ENCODE assay signal across 10 cellular contexts in the genomic region with DNA sequence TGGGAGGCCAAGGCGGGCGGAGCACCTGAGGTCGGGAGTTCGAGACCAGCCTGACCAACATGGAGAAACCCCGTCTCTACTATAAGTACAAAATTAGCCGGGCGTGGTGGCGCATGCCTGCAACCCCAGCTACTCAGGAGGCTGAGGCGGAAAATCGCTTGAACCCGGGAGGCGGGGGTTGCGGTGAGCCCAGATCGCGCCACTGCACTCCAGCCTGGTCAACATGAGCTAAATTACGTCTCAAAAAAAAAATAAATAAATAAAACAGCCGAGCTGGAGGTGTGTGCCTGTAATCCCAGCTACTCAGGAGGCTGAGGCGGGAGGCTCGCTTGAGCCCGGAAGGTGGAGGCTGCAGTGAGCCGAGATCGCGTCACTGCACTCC. TPM values are rescaled to one million over a fixed set of nuclear protein-coding genes. Genes with fewer than 3 reads are reported as not detected.
DNase-seq lines count a peak whose midpoint lies in the region; ATAC-seq, FAIRE-seq and TF ChIP-seq lines count a peak whose summit lies in the region.
"Not testable (repeated sequence)": the region's sequence is repeated elsewhere in the genome, so short reads cannot be mapped to it uniquely, and the experiment has no call there.
"Had no signal": no experiment of that assay in that cellular context is flagged by ENCODE, and none has a peak within 500 bp of the region (broad histone marks: within the 10 kb centered on the region; RNA-seq: fewer than 3 reads in every experiment).

No MANE protein-coding gene starts in this region.

- H3K27ac ChIP-seq in A549, result peak overlapping the region; percentile 74 to 88
- peak overlapping the region; percentile 89 for H3K27ac ChIP-seq in RWPE1
- peak overlapping the region; percentile 60 to 98 (median 93) for H3K27ac ChIP-seq in dorsolateral prefrontal cortex
- H3K27ac ChIP-seq in hepatocyte, result peak overlapping the region; percentile 97
- peak overlapping the region; percentile 88 for H3K27ac ChIP-seq in muscle layer of duodenum (ENCODE audit: low read length)
- peak overlapping the region; percentile 94 for H3K27ac ChIP-seq in skeletal muscle tissue (ENCODE audit: low read depth, low read length)

- peak overlapping the region; percentile 97 for H3K27ac Mint-ChIP-seq in activated naive CD4-positive, alpha-beta T cell treated with anti-CD3 and anti-CD28 coated beads, Interleukin-2, amount 50 U/mL, for 24 hours

- TF ChIP-seq EP300 in A549 (IDR thresholded peaks at IDR 0.05), result not testable (repeated sequence)

- intact Hi-C loops in dorsolateral prefrontal cortex (cut with DNase I), result loop anchor here (1.0 to 5.0 kb wide), 4 partner anchors 70 to 201 kb away; partner anchors contain the start of gene ADCY9 (in 2 of the 2)

- not testable (repeated sequence) for H3K36me3 ChIP-seq in H7 (replicated peaks; ENCODE audit: control insufficient read depth, insufficient read depth, low read length); hepatocyte (replicated peaks; ENCODE audit: insufficient read depth, low read depth); muscle layer of duodenum (ENCODE audit: control insufficient read depth in 1 of 2, insufficient read depth in 2 of 2, low read length in 2 of 2); skeletal muscle tissue (ENCODE audit: control insufficient read depth in 3 of 3, insufficient read depth in 3 of 3, low read length in 3 of 3)

- not testable (repeated sequence) for H3K27me3 ChIP-seq in H7 (ENCODE audit: control insufficient read depth, insufficient read depth, low read length); dorsolateral prefrontal cortex; hepatocyte; muscle layer of duodenum (ENCODE audit: low read depth, low read length); skeletal muscle tissue (ENCODE audit: control insufficient read depth in 3 of 3, insufficient read depth in 3 of 3, low read length in 3 of 3)

- POLR2A ChIA-PET in A549 (lab: Yijun Ruan, JAX) (interaction anchor here (0.6 to 2.6 kb wide), 25 partner anchors 7 to 401 kb away, joined by 3 to 25 read pairs (median 5); partner anchors contain the start of genes ADCY9, GLIS2 and TFAP4), RWPE1 (lab: Yijun Ruan, JAX; ENCODE audit: low non-redundant PET) (interaction anchor here (0.8 to 1.6 kb wide), 3 partner anchors 19 to 70 kb away, joined by 4 to 10 read pairs (median 4); no protein-coding TSS in a partner anchor)

- not testable (repeated sequence) for H3K9me3 ChIP-seq in A549; hepatocyte (ENCODE audit: low read depth); muscle layer of duodenum (ENCODE audit: control insufficient read depth in 1 of 2, low read length in 2 of 2); skeletal muscle tissue (ENCODE audit: control insufficient read depth in 3 of 3, low read length in 3 of 3)

- H3K4me3 ChIP-seq in A549 (peak overlapping the region; percentile 49), H7 (ENCODE audit: insufficient read depth, low read depth, low read length) (peak overlapping the region; percentile 60), dorsolateral prefrontal cortex (peak overlapping the region; percentile 55 to 91 (median 78)), hepatocyte (peak overlapping the region; percentile 36), muscle layer of duodenum (ENCODE audit: low read depth in 1 of 2, low read length in 2 of 2) (peak overlapping the region; percentile 62 to 63), skeletal muscle tissue (ENCODE audit: low read length in 3 of 3) (peak overlapping the region; percentile 75 to 81 (median 79))

- not testable (repeated sequence) for H3K27me3 Mint-ChIP-seq in activated naive CD4-positive, alpha-beta T cell treated with anti-CD3 and anti-CD28 coated beads, Interleukin-2, amount 50 U/mL, for 24 hours

- H3K79me2 ChIP-seq in hepatocyte, result not testable (repeated sequence)

- not testable (repeated sequence) for H3K4me1 ChIP-seq in A549; hepatocyte (ENCODE audit: insufficient read depth); muscle layer of duodenum (ENCODE audit: control insufficient read depth in 1 of 2, insufficient read depth in 2 of 2, low read length in 2 of 2)
- peaks cover 10 to 18% (median 16%) of the 10 kb centered on the region in 3 donors for H3K4me1 ChIP-seq in skeletal muscle tissue (ENCODE audit: control insufficient read depth in 3 of 3, insufficient read depth in 3 of 3, low read length in 3 of 3)

- not testable (repeated sequence) for ATAC-seq in A549

- peak overlapping the region; percentile 96 for H3K4me3 Mint-ChIP-seq in activated naive CD4-positive, alpha-beta T cell treated with anti-CD3 and anti-CD28 coated beads, Interleukin-2, amount 50 U/mL, for 24 hours

- WGBS in A549 (ENCODE audit: missing lambda C conversion rate), result 66% methylated on average over 23 of the region's 23 CpGs
- 70% methylated on average over 23 of the region's 23 CpGs for WGBS in hepatocyte (ENCODE audit: low lambda C conversion rate, missing lambda C conversion rate)

- H3K4me1 Mint-ChIP-seq in activated naive CD4-positive, alpha-beta T cell treated with anti-CD3 and anti-CD28 coated beads, Interleukin-2, amount 50 U/mL, for 24 hours, result peaks cover 12% of the 10 kb centered on the region

- CTCF ChIA-PET in A549 (lab: Yijun Ruan, JAX), result interaction anchor here (0.9 to 16.9 kb wide), 60 partner anchors 9 to 615 kb away, joined by 3 to 203 read pairs (median 8); partner anchors contain the start of genes ADCY9, CORO7, GLIS2 and PAM16
- CTCF ChIA-PET in RWPE1 (lab: Yijun Ruan, JAX), result interaction anchor here (0.6 to 2.3 kb wide), 8 partner anchors 9 to 371 kb away, joined by 3 to 32 read pairs (median 4); partner anchors contain the start of gene ADCY9

- H2AFZ ChIP-seq in hepatocyte, result peak overlapping the region; percentile 72

- TF ChIP-seq POLR2A in A549 (IDR thresholded peaks at IDR 0.05; ENCODE audit: low read length), result not testable (repeated sequence)

- peak overlapping the region; percentile 87 to 91 (median 87) for H3K9ac ChIP-seq in skeletal muscle tissue (ENCODE audit: low read depth in 1 of 3, low read length in 3 of 3)

- TF ChIP-seq RAD21 in A549 (conservative IDR thresholded peaks at IDR 0.05 in 1 of 2, IDR thresholded peaks at IDR 0.05 in 1 of 2), result not testable (repeated sequence)

- not testable (repeated sequence) for DNase-seq in A549 (ENCODE audit: low read depth in 1 of 2, low spot score in 1 of 2); H7; RWPE1 (ENCODE audit: low spot score); hepatocyte (ENCODE audit: low spot score)
- peak in 1 of 10 donors; percentile 46 for DNase-seq in dorsolateral prefrontal cortex

- not testable (repeated sequence) for H3K9me3 Mint-ChIP-seq in activated naive CD4-positive, alpha-beta T cell treated with anti-CD3 and anti-CD28 coated beads, Interleukin-2, amount 50 U/mL, for 24 hours

- H3K36me3 Mint-ChIP-seq in activated naive CD4-positive, alpha-beta T cell treated with anti-CD3 and anti-CD28 coated beads, Interleukin-2, amount 50 U/mL, for 24 hours, result not testable (repeated sequence)

- not testable (repeated sequence) for FAIRE-seq in A549 (lab: Jason Lieb, UNC)

- not testable (repeated sequence) for TF ChIP-seq CTCF in A549 (IDR thresholded peaks at IDR 0.05); RWPE1 (conservative IDR thresholded peaks at IDR 0.05; ENCODE audit: low read depth); dorsolateral prefrontal cortex (IDR thresholded peaks at IDR 0.05 in 54 of 56, conservative IDR thresholded peaks at IDR 0.05 in 2 of 56; ENCODE audit: low read depth in 1 of 56, partially characterized antibody in 56 of 56); hepatocyte (IDR thresholded peaks at IDR 0.05; ENCODE audit: poor library complexity)

- H4K20me1 ChIP-seq in hepatocyte (ENCODE audit: insufficient read depth, poor library complexity, severe bottlenecking), result not testable (repeated sequence)

- H3K9me2 ChIP-seq in hepatocyte (replicated peaks; ENCODE audit: insufficient read depth), result not testable (repeated sequence)

- peak overlapping the region; percentile 59 for H3K4me2 ChIP-seq in A549
- peak overlapping the region; percentile 70 for H3K4me2 ChIP-seq in hepatocyte

TF ChIP-seq in A549, 52 proteins besides CTCF, POLR2A, EP300 and RAD21:
- TF ChIP-seq SMC3 (IDR thresholded peaks at IDR 0.05) (0 out of 3 replicates have a peak, but pooled peaks have one; percentile 5), KDM1A (IDR thresholded peaks at IDR 0.05; ENCODE audit: low read depth) (0 out of 2 replicates have a peak, but pooled peaks have one; percentile 55)

RNA-seq across cellular contexts. Expression of gene SRL, which starts 11.1 kb away (rescaled TPM):
- polyA plus RNA-seq in A549 (2011; rRNA removed) (not detected in 2 replicates), A549 (2017; fragmentation: RNase III; extraction: RNeasy Plus Mini Kit Qiagen cat#74134 plus additional on column Dnase treatment) (0.03 to 0.05 TPM (median 0.03 TPM) in 3 replicates), hepatocyte (0.83 TPM in 1 of 2 replicates, not detected in the other)
- polyA plus RNA-seq in A549 (2012; cell fraction: cytosol; rRNA removed), result 0.01 TPM in 1 of 2 replicates, not detected in the other
- 0.05 TPM in 1 of 2 replicates, not detected in the other for polyA plus RNA-seq in A549 (2012; cell fraction: nucleus; rRNA removed)
- polyA minus RNA-seq in A549 (2011; rRNA and poly(A)+ RNA removed), result 0.12 TPM in 1 of 2 replicates, not detected in the other
- 0.07 TPM in 1 of 2 replicates, not detected in the other for total RNA-seq in H7 (2014; rRNA removed; shearing (Covaris generic))
- total RNA-seq in dorsolateral prefrontal cortex (1 to 10 TPM in 71 of 120 experiments, under 1 TPM in 49; 0.42 to 4.2 (median 1.2) TPM), hepatocyte (1.1 and 1.2 TPM in 2 replicates), skeletal muscle tissue (230 TPM)
- total RNA-seq: A172, RPMI7951 had no signal

RNA-seq across cellular contexts. Expression of gene TFAP4, which starts 19.8 kb away (rescaled TPM):
- 7.0 and 7.2 TPM in 2 replicates for polyA plus RNA-seq in A549 (2011; rRNA removed)
- polyA plus RNA-seq in A549 (2012; cell fraction: cytosol; rRNA removed), result 19.1 and 22.2 TPM in 2 replicates
- polyA plus RNA-seq in A549 (2012; cell fraction: nucleus; rRNA removed), result 25.1 and 33.1 TPM in 2 replicates
- 13.6 to 15.7 TPM (median 14.7 TPM) in 3 replicates for polyA plus RNA-seq in A549 (2017; fragmentation: RNase III; extraction: RNeasy Plus Mini Kit Qiagen cat#74134 plus additional on column Dnase treatment)
- polyA minus RNA-seq in A549 (2011; rRNA and poly(A)+ RNA removed), result 30.3 and 41.0 TPM in 2 replicates
- total RNA-seq in H7 (2014; rRNA removed; shearing (Covaris generic)), result 34.7 and 45.0 TPM in 2 replicates
- total RNA-seq in dorsolateral prefrontal cortex, result 10 to 100 TPM in 119 of 120 experiments, 1 to 10 TPM in 1; 9.7 to 30.2 (median 16.2) TPM
- 6.1 and 11.4 TPM in 2 replicates for total RNA-seq in hepatocyte
- polyA plus RNA-seq in hepatocyte, result 3.1 and 4.2 TPM in 2 replicates
- total RNA-seq in skeletal muscle tissue, result 5.2 TPM

Comparison
In these comparisons a context has a peak if more than half of its experiments do, and no peak if none do; other contexts are left out.
1. RNA of gene SRL, which starts 11.1 kb away (total RNA-seq): 230 TPM in skeletal muscle tissue (single experiment); 0.42 to 4.2 TPM in dorsolateral prefrontal cortex, 1.1 to 1.2 TPM in hepatocyte and 0.07 TPM in H7; every median in the first group is over 10 times any median in the second.
2. Peak in every context shown above with its lines, with median percentiles within 50 percentile points of each other: H3K27ac ChIP-seq and H3K4me3 ChIP-seq.